Comparison of ENCODE assay signal across 10 cellular contexts in the genomic region with DNA sequence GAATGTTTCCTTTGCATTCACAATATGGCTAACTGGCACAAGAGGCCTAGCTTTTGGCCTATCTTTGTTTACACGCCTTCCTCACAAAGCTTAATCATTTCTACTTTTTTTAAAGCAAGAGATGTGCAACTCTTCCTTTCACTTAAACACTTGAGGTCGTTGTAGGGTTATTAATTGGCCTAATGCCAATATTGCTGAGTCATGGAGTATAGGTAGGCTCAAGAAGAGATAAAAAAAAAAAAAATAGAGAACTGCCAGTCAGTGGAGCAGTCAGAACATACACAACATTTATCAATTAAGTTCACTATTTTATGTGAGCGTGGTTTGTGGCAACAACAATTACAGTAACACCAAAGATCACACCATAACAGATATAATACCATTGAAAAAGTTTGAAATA. TPM values are rescaled to one million over a fixed set of nuclear protein-coding genes. Genes with fewer than 3 reads are reported as not detected.
DNase-seq lines count a peak whose midpoint lies in the region; ATAC-seq, FAIRE-seq and TF ChIP-seq lines count a peak whose summit lies in the region.
"Had no signal": no experiment of that assay in that cellular context is flagged by ENCODE, and none has a peak within 500 bp of the region (broad histone marks: within the 10 kb centered on the region; RNA-seq: fewer than 3 reads in every experiment).

No MANE protein-coding gene starts in this region.

- 0 out of 2 replicates have a peak, but pooled peaks cover 10% of the 10 kb centered on the region for H4K20me1 ChIP-seq in Karpas-422 (ENCODE audit: insufficient read depth, low read depth, low read length)
- H4K20me1 ChIP-seq in astrocyte (ENCODE audit: insufficient read depth, low read length) = peaks cover 38% of the 10 kb centered on the region

- H3K27me3 ChIP-seq in Karpas-422 (ENCODE audit: low read length) (no peaks in the 10 kb centered on the region), astrocyte (ENCODE audit: insufficient read depth, low read length) (no peaks in the 10 kb centered on the region), Caco-2 (replicated peaks; ENCODE audit: control insufficient read depth, insufficient read depth, low read length) (no peaks in the 10 kb centered on the region)

- H3K79me2 ChIP-seq in Karpas-422 (ENCODE audit: low read length) (peaks cover 80% of the 10 kb centered on the region), astrocyte (ENCODE audit: insufficient read depth, low read length) (peaks cover 63% of the 10 kb centered on the region)

- H3K27ac Mint-ChIP-seq in astrocyte (ENCODE audit: unreplicated experiment) (no peak overlapping the region), memory B cell (peak overlapping the region; percentile 74), Caco-2 (ENCODE audit: unreplicated experiment) (no peak overlapping the region)

- H3K36me3 Mint-ChIP-seq in astrocyte (ENCODE audit: low read depth, unreplicated experiment) (peaks cover 13% of the 10 kb centered on the region), memory B cell (peaks cover 18% of the 10 kb centered on the region), Caco-2 (ENCODE audit: insufficient read depth, unreplicated experiment) (peaks cover 6% of the 10 kb centered on the region)

- CTCF ChIA-PET in Caco-2 (lab: Charles Lee) = interaction anchor here (0.7 kb wide), 1 partner anchor 13 kb away, joined by 6 read pairs; no protein-coding TSS in a partner anchor

- H3K4me2 ChIP-seq in Karpas-422 (ENCODE audit: low read depth, low read length, poor library complexity, severe bottlenecking) = no peak overlapping the region
- H3K4me2 ChIP-seq in astrocyte (ENCODE audit: low read length) = no peak overlapping the region

- H3K4me3 ChIP-seq in Karpas-422 (ENCODE audit: low read length) (no peak overlapping the region), astrocyte (ENCODE audit: insufficient read depth, low read depth, low read length) (no peak overlapping the region), Caco-2 (ENCODE audit: low read depth, low read length) (no peak overlapping the region)

- no peak for FAIRE-seq in astrocyte (lab: Jason Lieb, UNC)

- H3K9ac ChIP-seq in Karpas-422 (ENCODE audit: low read length) = no peak overlapping the region
- H3K9ac ChIP-seq in astrocyte (ENCODE audit: low read length) = no peak overlapping the region

- peaks cover 15% of the 10 kb centered on the region for H3K4me1 Mint-ChIP-seq in astrocyte (ENCODE audit: low read depth, unreplicated experiment)
- peaks cover 20% of the 10 kb centered on the region for H3K4me1 Mint-ChIP-seq in memory B cell
- peaks cover 7% of the 10 kb centered on the region for H3K4me1 Mint-ChIP-seq in Caco-2 (ENCODE audit: low read depth, unreplicated experiment)

- H3K36me3 ChIP-seq in Karpas-422 (ENCODE audit: insufficient read depth, low read length) (peaks cover 17% of the 10 kb centered on the region), astrocyte (ENCODE audit: insufficient read depth, low read length) (peaks cover 3% of the 10 kb centered on the region), Caco-2 (ENCODE audit: control insufficient read depth, insufficient read depth, low read length) (no peaks in the 10 kb centered on the region)

- H2AFZ ChIP-seq in Karpas-422 (ENCODE audit: low read length) (no peak overlapping the region), astrocyte (ENCODE audit: low read depth, low read length) (no peak overlapping the region)

- H3K9me3 Mint-ChIP-seq in astrocyte (ENCODE audit: unreplicated experiment) (no peaks in the 10 kb centered on the region), memory B cell (no peaks in the 10 kb centered on the region), Caco-2 (ENCODE audit: unreplicated experiment) (no peaks in the 10 kb centered on the region)

- peak; percentile 18 for DNase-seq in DMS 273 (lab: John Stamatoyannopoulos, UW; ENCODE audit: unreplicated experiment)
- DNase-seq in DMS 273 treated with DMSO at 0.1 percent for 48 hours (lab: John Stamatoyannopoulos, UW) = no peak
- DNase-seq in Karpas-422 = peak; percentile 75
- DNase-seq in astrocyte (ENCODE audit: low read depth) = peak; percentile 41
- no peak for DNase-seq in memory B cell (ENCODE audit: low spot score in 2 of 2)
- DNase-seq in Caco-2 = no peak
- DNase-seq in hippocampal formation (lab: John Stamatoyannopoulos, UW) = no peak
- DNase-seq: activated CD4-positive, alpha-beta T cell treated with anti-CD3 and anti-CD28 coated beads for 48 hours had no signal

- TF ChIP-seq CTCF in astrocyte (IDR thresholded peaks at IDR 0.05; ENCODE audit: insufficient read depth, low read depth, low read length) (no peak), Caco-2 (IDR thresholded peaks at IDR 0.05; ENCODE audit: insufficient read depth in 1 of 2, low read depth in 1 of 2, low read length in 1 of 2, severe bottlenecking in 1 of 2, unreplicated experiment in 1 of 2) (no peak)

- H3K27ac ChIP-seq in Karpas-422 (ENCODE audit: low read length) = peak overlapping the region; percentile 45
- H3K27ac ChIP-seq in astrocyte (ENCODE audit: low read depth, low read length) = no peak overlapping the region
- H3K27ac ChIP-seq: 22Rv1 had no signal

- ATAC-seq in memory B cell (ENCODE audit: low read depth) (no peak), GM19023 (IDR thresholded peaks at IDR 0.05; ENCODE audit: unreplicated experiment) (no peak)

- H3K4me3 Mint-ChIP-seq in astrocyte (ENCODE audit: unreplicated experiment) = no peak overlapping the region
- no peak overlapping the region for H3K4me3 Mint-ChIP-seq in memory B cell
- H3K4me3 Mint-ChIP-seq in Caco-2 (ENCODE audit: unreplicated experiment) = no peak overlapping the region

- no peaks in the 10 kb centered on the region for H3K9me3 ChIP-seq in Karpas-422 (ENCODE audit: low read length)
- H3K9me3 ChIP-seq in astrocyte (ENCODE audit: insufficient read depth, low read depth, low read length) = no peaks in the 10 kb centered on the region
- no peaks in the 10 kb centered on the region for H3K9me3 ChIP-seq in Caco-2

- intact Hi-C loops in Caco-2 (cut with micrococcal nuclease; ENCODE audit: unreplicated experiment) = no loop called here

- H3K4me1 ChIP-seq in Karpas-422 (ENCODE audit: low read length) = peaks cover 37% of the 10 kb centered on the region
- peaks cover 8% of the 10 kb centered on the region for H3K4me1 ChIP-seq in astrocyte (ENCODE audit: insufficient read depth, low read length)
- H3K4me1 ChIP-seq in Caco-2 = peaks cover 15% of the 10 kb centered on the region

- no peaks in the 10 kb centered on the region for H3K9me2 ChIP-seq in Karpas-422 (replicated peaks; ENCODE audit: insufficient read depth, low read length)

- H3K27me3 Mint-ChIP-seq in astrocyte (ENCODE audit: low read depth, unreplicated experiment) (no peaks in the 10 kb centered on the region), memory B cell (no peaks in the 10 kb centered on the region), Caco-2 (ENCODE audit: insufficient read depth, unreplicated experiment) (no peaks in the 10 kb centered on the region)

- POLR2A ChIA-PET in Caco-2 (lab: Charles Lee) = no interaction called here

- no TSS peak for BruUV-seq in Caco-2 (replicated peaks; lab: Mats Ljungman, UMichigan)

RNA-seq across cellular contexts. Expression of gene FKBP15, which starts 5.9 kb away (rescaled TPM):
- 23.5 and 65.1 TPM in 2 replicates for total RNA-seq in Karpas-422 (2014; rRNA removed; shearing (Covaris generic); ENCODE audit: low replicate concordance)
- total RNA-seq in astrocyte = 26.4 and 27.2 TPM in 2 replicates
- total RNA-seq in Caco-2 (2022) = 20.1 TPM in 2 replicates

RNA-seq across cellular contexts. Expression of gene SLC31A1, which starts 6.2 kb away (rescaled TPM):
- total RNA-seq in Karpas-422 (2014; rRNA removed; shearing (Covaris generic); ENCODE audit: low replicate concordance) = 8.7 and 13.5 TPM in 2 replicates
- total RNA-seq in astrocyte = 35.8 and 39.1 TPM in 2 replicates
- 57.8 and 64.9 TPM in 2 replicates for total RNA-seq in Caco-2 (2022)

Comparison
In these comparisons a context has a peak if more than half of its experiments do, and no peak if none do; other contexts are left out.
1. DNase-seq: peak in DMS 273 (single experiment), Karpas-422 (single experiment) and astrocyte (single experiment); none in DMS 273 treated with DMSO at 0.1 percent for 48 hours (single experiment), memory B cell (0 of 2), Caco-2 (0 of 2) and hippocampal formation (0 of 2).